12 cellular contexts compared by ENCODE assay signal in genomic region chr10:49397036-49397999, GRCh38. TPM values are rescaled to one million over a fixed set of nuclear protein-coding genes. Genes with fewer than 3 reads are reported as not detected.
A peak's percentile ranks its signal among the peaks of the same experiment; 100 is the strongest.
DNase-seq lines count a peak whose midpoint lies in the region; ATAC-seq and TF ChIP-seq lines count a peak whose summit lies in the region.
"Had no signal": no experiment of that assay in that cellular context is flagged by ENCODE, and none has a peak within 500 bp of the region (broad histone marks: within the 10 kb centered on the region; RNA-seq: fewer than 3 reads in every experiment).

No MANE protein-coding gene starts in this region.

- intact Hi-C loops in natural killer cell (cut with micrococcal nuclease), result no loop called here

- no peak overlapping the region for H4K5ac ChIP-seq in H9 (ENCODE audit: insufficient read length, low read depth, low read length)

- no peak overlapping the region for H3K56ac ChIP-seq in H9 (ENCODE audit: insufficient read length, low read depth, low read length)

- H3K27ac Mint-ChIP-seq in H9, result no peak overlapping the region
- no peak overlapping the region for H3K27ac Mint-ChIP-seq in natural killer cell

- peaks cover 26% of the 10 kb centered on the region for H3K23me2 ChIP-seq in H9 (ENCODE audit: insufficient read length, low read depth, low read length, poor library complexity, severe bottlenecking)

- no peak for TF ChIP-seq POLR2A in gastroesophageal sphincter (IDR thresholded peaks at IDR 0.05)

- no peak for TF ChIP-seq EP300 in gastroesophageal sphincter (IDR thresholded peaks at IDR 0.05)

- H3K9me3 ChIP-seq in H9 (ENCODE audit: control insufficient read depth, low read depth, low read length) (no peaks in the 10 kb centered on the region), gastroesophageal sphincter (no peaks in the 10 kb centered on the region)
- H3K9me3 ChIP-seq: adrenal gland, HAP-1 had no signal

- no peaks in the 10 kb centered on the region for H3K79me2 ChIP-seq in H9 (ENCODE audit: insufficient read depth, low read length)

- H3K27ac ChIP-seq in H9 (ENCODE audit: insufficient read length, low read depth, low read length), result no peak overlapping the region
- no peak overlapping the region for H3K27ac ChIP-seq in gastroesophageal sphincter

- no peak overlapping the region for H4K8ac ChIP-seq in H9 (replicated peaks; ENCODE audit: insufficient read length, low read depth, low read length)

- peak overlapping the region; percentile 46 to 75 for H3K4me3 Mint-ChIP-seq in H9
- peak overlapping the region; percentile 25 for H3K4me3 Mint-ChIP-seq in natural killer cell

- H3K4me1 ChIP-seq in H9 (ENCODE audit: insufficient read depth, low read length) (no peaks in the 10 kb centered on the region), gastroesophageal sphincter (peaks cover 0 to 38% (median 27%) of the 10 kb centered on the region in 3 donors)
- H3K4me1 ChIP-seq: HAP-1 had no signal

- no peaks in the 10 kb centered on the region for H3K79me1 ChIP-seq in H9 (ENCODE audit: insufficient read depth, low read depth, low read length, poor library complexity, severe bottlenecking)

- H3K36me3 Mint-ChIP-seq in H9 (ENCODE audit: insufficient read depth in 1 of 3, low read depth in 3 of 3) (no peaks in the 10 kb centered on the region; a peak in 1 of 7 replicates), natural killer cell (no peaks in the 10 kb centered on the region)

- H4K20me1 ChIP-seq in H9 (ENCODE audit: control insufficient read depth, insufficient read depth, insufficient read length), result no peaks in the 10 kb centered on the region

- no peak overlapping the region for H2BK15ac ChIP-seq in H9 (ENCODE audit: low read depth, low read length)

- H3K27me3 Mint-ChIP-seq in H9 (ENCODE audit: low read depth) (peaks cover 98% of the 10 kb centered on the region), natural killer cell (ENCODE audit: low read depth in 2 of 2) (peaks cover 55 to 62% of the 10 kb centered on the region in 2 donors)

- peaks cover 0 to 3% of the 10 kb centered on the region in 2 experiments; a peak in 1 of 5 replicates for H3K9me3 Mint-ChIP-seq in H9
- H3K9me3 Mint-ChIP-seq in natural killer cell, result no peaks in the 10 kb centered on the region

- no peak overlapping the region for H2BK120ac ChIP-seq in H9 (ENCODE audit: low read depth, low read length, poor library complexity, severe bottlenecking)

- H4K91ac ChIP-seq in H9 (ENCODE audit: insufficient read length, low read depth, low read length), result no peak overlapping the region

- no peak overlapping the region for H3K23ac ChIP-seq in H9 (ENCODE audit: insufficient read length, low read depth, low read length)

- no peak overlapping the region for H3K4me3 ChIP-seq in astrocyte of the spinal cord (ENCODE audit: low read depth, low read length)
- no peak overlapping the region for H3K4me3 ChIP-seq in gastroesophageal sphincter
- H3K4me3 ChIP-seq: HAP-1 had no signal

- peaks cover 57% of the 10 kb centered on the region for H3K27me3 ChIP-seq in H9 (ENCODE audit: insufficient read depth, low read length)
- peaks cover 100% of the 10 kb centered on the region for H3K27me3 ChIP-seq in gastroesophageal sphincter

- no peaks in the 10 kb centered on the region for H3K36me3 ChIP-seq in gastroesophageal sphincter
- H3K36me3 ChIP-seq: adrenal gland, HAP-1 had no signal

- H3K14ac ChIP-seq in H9 (ENCODE audit: insufficient read depth, low read length), result no peak overlapping the region

- in situ Hi-C loops in G401 (cut with HindIII; ENCODE audit: low sequenced_read_pairs) (no loop called here), astrocyte of the spinal cord (cut with HindIII; ENCODE audit: low sequenced_read_pairs) (no loop called here)

- H3K4me1 Mint-ChIP-seq in H9, result peaks cover 22 to 30% of the 10 kb centered on the region in 2 experiments
- peaks cover 7 to 19% of the 10 kb centered on the region in 2 donors for H3K4me1 Mint-ChIP-seq in natural killer cell

- H3K4ac ChIP-seq in H9 (ENCODE audit: low read depth, low read length), result no peak overlapping the region

- ATAC-seq in natural killer cell, result peak in 1 of 3 donors; percentile 4
- ATAC-seq in HG03045 (IDR thresholded peaks at IDR 0.05; ENCODE audit: unreplicated experiment), result no peak
- ATAC-seq in gastroesophageal sphincter, result no peak

- TF ChIP-seq CTCF in H9 (conservative IDR thresholded peaks at IDR 0.05) (no peak), astrocyte of the spinal cord (IDR thresholded peaks at IDR 0.05; ENCODE audit: low read depth, low read length) (no peak), natural killer cell (IDR thresholded peaks at IDR 0.05) (no peak), gastroesophageal sphincter (IDR thresholded peaks at IDR 0.05) (no peak)

- peak overlapping the region; percentile 80 for H3K4me2 ChIP-seq in H9 (ENCODE audit: insufficient read depth, insufficient read length, low read length)

- H3T11ph ChIP-seq in H9 (ENCODE audit: low read length), result no peak overlapping the region

- H3K9ac ChIP-seq in H9 (ENCODE audit: extremely low read depth, insufficient read length, low read length), result no peak overlapping the region

- no peak overlapping the region for H2AFZ ChIP-seq in H9 (ENCODE audit: low read length)

- H2BK5ac ChIP-seq in H9 (ENCODE audit: insufficient read length, low read length), result no peak overlapping the region

- H2AK5ac ChIP-seq in H9 (ENCODE audit: insufficient read length, low read length), result no peak overlapping the region

- H2BK12ac ChIP-seq in H9 (ENCODE audit: insufficient read length, low read depth, low read length), result no peak overlapping the region

- no peak overlapping the region for H2BK20ac ChIP-seq in H9 (ENCODE audit: low read depth, low read length, poor library complexity, severe bottlenecking)

- peak; percentile 8 for DNase-seq in G401 (ENCODE audit: low spot score)
- DNase-seq in H9, result peak; percentile 57
- peak; percentile 3 for DNase-seq in astrocyte of the spinal cord (ENCODE audit: low read depth, low spot score)
- DNase-seq in natural killer cell, result no peak
- DNase-seq in SHP77 (lab: John Stamatoyannopoulos, UW), result no peak
- DNase-seq in activated CD8-positive, alpha-beta memory T cell treated with anti-CD3 and anti-CD28 coated beads for 24 hours, result no peak
- DNase-seq: NCI-H187 treated with DMSO at 0.1 percent for 48 hours had no signal

- WGBS in H9 (ENCODE audit: extremely low coverage, insufficient read length, low lambda C conversion rate), result no CpG with 5 or more reads among the region's 61 CpGs
- WGBS in gastroesophageal sphincter (ENCODE audit: low coverage in 1 of 2), 2 donors, result 0 to 25% methylated on average over 1 to 7 of the region's 61 CpGs

- no peak overlapping the region for H3K18ac ChIP-seq in H9 (ENCODE audit: insufficient read length, low read depth, low read length)

RNA-seq across cellular contexts. Expression of gene DRGX, which starts 1.4 kb away (rescaled TPM):
- total RNA-seq in G401 (2014; rRNA removed; shearing (Covaris generic)), result 0.03 and 0.86 TPM in 2 replicates
- total RNA-seq in H9 (2021) (not detected in 2 replicates), natural killer cell (not detected), gastroesophageal sphincter (not detected)
- total RNA-seq: pulmonary artery endothelial cell had no signal

Comparison
In these comparisons a context has a peak if more than half of its experiments do, and no peak if none do; other contexts are left out.
1. DNase-seq: peak in G401 (single experiment), H9 (single experiment) and astrocyte of the spinal cord (single experiment); none in natural killer cell (single experiment), SHP77 (0 of 2) and activated CD8-positive, alpha-beta memory T cell treated with anti-CD3 and anti-CD28 coated beads for 24 hours (single experiment).